28 cellular contexts compared by ENCODE assay signal in genomic region chr11:116328851-116329250, GRCh38.
"Had no signal": no experiment of that assay in that cellular context is flagged by ENCODE, and none has a peak within 500 bp of the region (broad histone marks: within the 10 kb centered on the region; RNA-seq: fewer than 3 reads in every experiment).

No MANE protein-coding gene starts in this region.

- H3K27me3 ChIP-seq: pancreas, right lobe of liver, sigmoid colon, thyroid gland, tibial nerve, uterus had no signal

- H3K27ac Mint-ChIP-seq: naive thymus-derived CD8-positive, alpha-beta T cell; natural killer cell treated with Interleukin-12 subunit alpha and Interleukin-12 subunit beta and Interleukin-15 and Interleukin-18, amount 100 ng/mL, for 72 hours; nephron progenitor cell; stimulated activated effector memory CD8-positive, alpha-beta T cell treated with anti-CD3 and anti-CD28 coated beads, Interleukin-12 subunit alpha, Interleukin-12 subunit beta, amount 100 ng/mL, for 72 hours; stimulated activated naive B cell treated with anti-CD40 and anti-IgM and Interleukin-4, amounts not matched to agents 10 μg/mL and 1 μg/mL and 100 μg/mL, for 72 hours; stimulated activated naive CD8-positive, alpha-beta T cell treated with anti-CD3 and anti-CD28 coated beads, Interleukin-15, Interleukin-2, amounts not matched to agents 100 ng/mL and 50 ng/mL, for 24 hours had no signal

- ATAC-seq: naive thymus-derived CD8-positive, alpha-beta T cell; natural killer cell treated with Interleukin-12 subunit alpha and Interleukin-12 subunit beta and Interleukin-15 and Interleukin-18, amount 100 ng/mL, for 72 hours; pancreas; right cardiac atrium; right lobe of liver; stimulated activated effector memory CD8-positive, alpha-beta T cell treated with anti-CD3 and anti-CD28 coated beads, Interleukin-12 subunit alpha, Interleukin-12 subunit beta, amount 100 ng/mL, for 72 hours; stimulated activated naive B cell treated with anti-CD40 and anti-IgM and Interleukin-4, amounts not matched to agents 10 μg/mL and 1 μg/mL and 100 μg/mL, for 72 hours had no signal

- H3K4me3 Mint-ChIP-seq: naive thymus-derived CD8-positive, alpha-beta T cell; natural killer cell treated with Interleukin-12 subunit alpha and Interleukin-12 subunit beta and Interleukin-15 and Interleukin-18, amount 100 ng/mL, for 72 hours; nephron progenitor cell; neural crest cell; stimulated activated effector memory CD8-positive, alpha-beta T cell treated with anti-CD3 and anti-CD28 coated beads, Interleukin-12 subunit alpha, Interleukin-12 subunit beta, amount 100 ng/mL, for 72 hours; stimulated activated naive B cell treated with anti-CD40 and anti-IgM and Interleukin-4, amounts not matched to agents 10 μg/mL and 1 μg/mL and 100 μg/mL, for 72 hours; stimulated activated naive CD8-positive, alpha-beta T cell treated with anti-CD3 and anti-CD28 coated beads, Interleukin-15, Interleukin-2, amounts not matched to agents 100 ng/mL and 50 ng/mL, for 24 hours had no signal

- H3K4me3 ChIP-seq: pancreas, prostate gland, right lobe of liver, sigmoid colon, stomach, thoracic aorta, thyroid gland, tibial nerve, upper lobe of right lung, uterus had no signal

- H3K4me1 ChIP-seq: pancreas, prostate gland, right lobe of liver, sigmoid colon, stomach, thyroid gland, tibial nerve, upper lobe of right lung, uterus had no signal

- H3K27ac ChIP-seq: pancreas, prostate gland, right lobe of liver, sigmoid colon, stomach, thoracic aorta, thyroid gland, tibial nerve, upper lobe of right lung, uterus had no signal

- H3K36me3 ChIP-seq: pancreas, prostate gland, right lobe of liver, sigmoid colon, stomach, thoracic aorta, thyroid gland, tibial nerve, upper lobe of right lung, uterus had no signal

- DNase-seq: naive B cell; naive thymus-derived CD8-positive, alpha-beta T cell; nephron progenitor cell; occipital lobe; pancreas; retina; right cardiac atrium; right lobe of liver; sigmoid colon; small intestine; stimulated activated CD4-positive, alpha-beta T cell treated with anti-CD3 and anti-CD28 coated beads, Interleukin-15, amount 100 ng/mL, for 24 hours; stimulated activated CD4-positive, alpha-beta T cell treated with anti-CD3 and anti-CD28 coated beads, Interleukin-2, amount 100 ng/mL, for 24 hours; stimulated activated CD4-positive, alpha-beta T cell treated with anti-CD3 and anti-CD28 coated beads, Interleukin-2, amount 100 ng/mL, for 48 hours; stimulated activated CD4-positive, alpha-beta T cell treated with anti-CD3 and anti-CD28 coated beads, Interleukin-4, amount 100 ng/mL, for 24 hours; stimulated activated naive B cell treated with anti-CD40 and anti-IgM and Interleukin-4, amounts not matched to agents 10 μg/mL and 1 μg/mL and 100 μg/mL, for 72 hours; stimulated activated naive CD4-positive, alpha-beta T cell treated with Interleukin-2 at 50 U/mL for 16 hours; stomach; thyroid gland; trophoblast cell; upper lobe of right lung; uterus had no signal

- H3K4me1 Mint-ChIP-seq: naive B cell; naive thymus-derived CD8-positive, alpha-beta T cell; neural crest cell; stimulated activated effector memory CD8-positive, alpha-beta T cell treated with anti-CD3 and anti-CD28 coated beads, Interleukin-12 subunit alpha, Interleukin-12 subunit beta, amount 100 ng/mL, for 72 hours; stimulated activated naive B cell treated with anti-CD40 and anti-IgM and Interleukin-4, amounts not matched to agents 10 μg/mL and 1 μg/mL and 100 μg/mL, for 72 hours had no signal

- H3K9me3 ChIP-seq: pancreas, prostate gland, right lobe of liver, sigmoid colon, stomach, thoracic aorta, thyroid gland, tibial nerve, upper lobe of right lung, uterus had no signal

- H3K9me3 Mint-ChIP-seq: natural killer cell treated with Interleukin-12 subunit alpha and Interleukin-12 subunit beta and Interleukin-15 and Interleukin-18, amount 100 ng/mL, for 72 hours; nephron progenitor cell; neural crest cell; stimulated activated effector memory CD8-positive, alpha-beta T cell treated with anti-CD3 and anti-CD28 coated beads, Interleukin-12 subunit alpha, Interleukin-12 subunit beta, amount 100 ng/mL, for 72 hours; stimulated activated naive B cell treated with anti-CD40 and anti-IgM and Interleukin-4, amounts not matched to agents 10 μg/mL and 1 μg/mL and 100 μg/mL, for 72 hours; stimulated activated naive CD8-positive, alpha-beta T cell treated with anti-CD3 and anti-CD28 coated beads, Interleukin-15, Interleukin-2, amounts not matched to agents 100 ng/mL and 50 ng/mL, for 24 hours had no signal

- H3K36me3 Mint-ChIP-seq: naive B cell; naive thymus-derived CD8-positive, alpha-beta T cell; natural killer cell treated with Interleukin-12 subunit alpha and Interleukin-12 subunit beta and Interleukin-15 and Interleukin-18, amount 100 ng/mL, for 72 hours; stimulated activated effector memory CD8-positive, alpha-beta T cell treated with anti-CD3 and anti-CD28 coated beads, Interleukin-12 subunit alpha, Interleukin-12 subunit beta, amount 100 ng/mL, for 72 hours; stimulated activated naive B cell treated with anti-CD40 and anti-IgM and Interleukin-4, amounts not matched to agents 10 μg/mL and 1 μg/mL and 100 μg/mL, for 72 hours had no signal
